Comparison of ENCODE assay signal across 1 cellular context in the genomic region with DNA sequence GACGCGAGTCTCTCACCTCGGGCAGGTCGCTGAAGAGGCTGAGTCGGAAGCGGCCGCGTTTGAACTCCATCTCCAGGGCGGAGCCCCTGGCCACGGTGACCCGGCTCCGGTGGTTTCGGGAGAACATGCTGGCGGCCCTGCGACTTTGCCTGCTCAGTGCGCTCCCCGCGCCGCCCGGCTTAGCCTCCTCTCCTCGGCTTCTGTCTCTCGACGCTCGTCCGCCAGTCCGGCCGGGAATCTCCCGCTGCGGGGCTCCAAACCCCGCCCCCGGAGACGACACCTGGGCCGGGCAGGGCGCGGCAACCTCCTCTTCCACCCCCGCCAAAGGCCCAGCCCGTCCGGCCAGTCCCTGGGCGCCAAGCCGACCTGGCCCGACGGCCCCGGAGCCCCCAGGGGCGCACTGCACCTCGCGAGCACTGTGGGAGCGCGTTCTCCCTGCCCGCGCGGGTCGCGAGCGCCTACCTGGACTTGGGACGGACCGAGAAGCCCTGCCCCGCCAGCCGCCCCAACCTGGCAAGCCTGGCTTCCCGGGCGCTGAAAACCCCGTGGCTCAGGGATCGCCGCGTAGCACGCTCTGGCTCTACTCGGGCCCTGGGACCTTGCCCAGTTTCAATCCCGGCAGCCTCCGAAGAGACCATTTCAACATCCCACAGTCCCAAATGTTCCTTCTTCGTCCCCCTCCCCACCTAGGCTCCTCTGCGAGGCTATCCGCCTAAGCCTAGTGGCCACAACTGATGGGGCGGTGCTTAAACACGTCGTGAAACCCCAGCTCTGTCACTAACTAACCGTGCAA.
TF ChIP-seq lines count a peak whose summit lies in the region.

A gene with protein sequence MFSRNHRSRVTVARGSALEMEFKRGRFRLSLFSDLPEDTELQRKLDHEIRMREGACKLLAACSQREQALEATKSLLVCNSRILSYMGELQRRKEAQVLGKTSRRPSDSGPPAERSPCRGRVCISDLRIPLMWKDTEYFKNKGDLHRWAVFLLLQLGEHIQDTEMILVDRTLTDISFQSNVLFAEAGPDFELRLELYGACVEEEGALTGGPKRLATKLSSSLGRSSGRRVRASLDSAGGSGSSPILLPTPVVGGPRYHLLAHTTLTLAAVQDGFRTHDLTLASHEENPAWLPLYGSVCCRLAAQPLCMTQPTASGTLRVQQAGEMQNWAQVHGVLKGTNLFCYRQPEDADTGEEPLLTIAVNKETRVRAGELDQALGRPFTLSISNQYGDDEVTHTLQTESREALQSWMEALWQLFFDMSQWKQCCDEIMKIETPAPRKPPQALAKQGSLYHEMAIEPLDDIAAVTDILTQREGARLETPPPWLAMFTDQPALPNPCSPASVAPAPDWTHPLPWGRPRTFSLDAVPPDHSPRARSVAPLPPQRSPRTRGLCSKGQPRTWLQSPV (minus strand): TSS at position 248 of the 793 bp plus-strand sequence. CDS start 121 bp downstream, at position 127.

TF ChIP-seq in HepG2, 621 proteins besides CTCF, POLR2A, EP300 and RAD21 (continued from another document and continues in another):
- TF ChIP-seq, protein P1, sequence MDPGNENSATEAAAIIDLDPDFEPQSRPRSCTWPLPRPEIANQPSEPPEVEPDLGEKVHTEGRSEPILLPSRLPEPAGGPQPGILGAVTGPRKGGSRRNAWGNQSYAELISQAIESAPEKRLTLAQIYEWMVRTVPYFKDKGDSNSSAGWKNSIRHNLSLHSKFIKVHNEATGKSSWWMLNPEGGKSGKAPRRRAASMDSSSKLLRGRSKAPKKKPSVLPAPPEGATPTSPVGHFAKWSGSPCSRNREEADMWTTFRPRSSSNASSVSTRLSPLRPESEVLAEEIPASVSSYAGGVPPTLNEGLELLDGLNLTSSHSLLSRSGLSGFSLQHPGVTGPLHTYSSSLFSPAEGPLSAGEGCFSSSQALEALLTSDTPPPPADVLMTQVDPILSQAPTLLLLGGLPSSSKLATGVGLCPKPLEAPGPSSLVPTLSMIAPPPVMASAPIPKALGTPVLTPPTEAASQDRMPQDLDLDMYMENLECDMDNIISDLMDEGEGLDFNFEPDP (CRISPR knock-in tag; conservative IDR thresholded peaks at IDR 0.05), result 0 out of 2 replicates have a peak, but pooled peaks have one; percentile 99
- TF ChIP-seq ZNF792 (CRISPR knock-in tag; IDR thresholded peaks at IDR 0.05), result peak; percentile 63; the same call in 1 of the 2 replicates
- TF ChIP-seq ZBTB7B (CRISPR knock-in tag; IDR thresholded peaks at IDR 0.05), result peak; percentile 76; the same call in 1 of the 2 replicates
- no peak for TF ChIP-seq HOXA7 (CRISPR knock-in tag; IDR thresholded peaks at IDR 0.05)
- TF ChIP-seq FOXO1 (CRISPR knock-in tag; IDR thresholded peaks at IDR 0.05), result peak; percentile 59
- peak; percentile 94; the same call in 1 of the 2 replicates for TF ChIP-seq ZNF878 (CRISPR knock-in tag; IDR thresholded peaks at IDR 0.05)
- peak; percentile 71; the same call in 1 of the 2 replicates for TF ChIP-seq ZFP37 (CRISPR knock-in tag; IDR thresholded peaks at IDR 0.05; ENCODE audit: borderline replicate concordance)
- no peak for TF ChIP-seq ATM (IDR thresholded peaks at IDR 0.05; ENCODE audit: borderline replicate concordance)
- TF ChIP-seq KDM5A (IDR thresholded peaks at IDR 0.05; ENCODE audit: borderline replicate concordance, low read length), result peak; percentile 51
- no peak for TF ChIP-seq ZSCAN30 (CRISPR knock-in tag; IDR thresholded peaks at IDR 0.05)
- TF ChIP-seq POGZ (CRISPR knock-in tag; IDR thresholded peaks at IDR 0.05), result no peak
- TF ChIP-seq, protein P2, sequence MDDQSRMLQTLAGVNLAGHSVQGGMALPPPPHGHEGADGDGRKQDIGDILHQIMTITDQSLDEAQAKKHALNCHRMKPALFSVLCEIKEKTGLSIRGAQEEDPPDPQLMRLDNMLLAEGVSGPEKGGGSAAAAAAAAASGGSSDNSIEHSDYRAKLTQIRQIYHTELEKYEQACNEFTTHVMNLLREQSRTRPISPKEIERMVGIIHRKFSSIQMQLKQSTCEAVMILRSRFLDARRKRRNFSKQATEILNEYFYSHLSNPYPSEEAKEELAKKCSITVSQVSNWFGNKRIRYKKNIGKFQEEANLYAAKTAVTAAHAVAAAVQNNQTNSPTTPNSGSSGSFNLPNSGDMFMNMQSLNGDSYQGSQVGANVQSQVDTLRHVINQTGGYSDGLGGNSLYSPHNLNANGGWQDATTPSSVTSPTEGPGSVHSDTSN (CRISPR knock-in tag; IDR thresholded peaks at IDR 0.05; ENCODE audit: borderline replicate concordance), result no peak; the same call in 1 of the 2 replicates
- TF ChIP-seq ZNF598 (CRISPR knock-in tag; IDR thresholded peaks at IDR 0.05; ENCODE audit: borderline replicate concordance), result peak; percentile 79
- TF ChIP-seq, protein P3, sequence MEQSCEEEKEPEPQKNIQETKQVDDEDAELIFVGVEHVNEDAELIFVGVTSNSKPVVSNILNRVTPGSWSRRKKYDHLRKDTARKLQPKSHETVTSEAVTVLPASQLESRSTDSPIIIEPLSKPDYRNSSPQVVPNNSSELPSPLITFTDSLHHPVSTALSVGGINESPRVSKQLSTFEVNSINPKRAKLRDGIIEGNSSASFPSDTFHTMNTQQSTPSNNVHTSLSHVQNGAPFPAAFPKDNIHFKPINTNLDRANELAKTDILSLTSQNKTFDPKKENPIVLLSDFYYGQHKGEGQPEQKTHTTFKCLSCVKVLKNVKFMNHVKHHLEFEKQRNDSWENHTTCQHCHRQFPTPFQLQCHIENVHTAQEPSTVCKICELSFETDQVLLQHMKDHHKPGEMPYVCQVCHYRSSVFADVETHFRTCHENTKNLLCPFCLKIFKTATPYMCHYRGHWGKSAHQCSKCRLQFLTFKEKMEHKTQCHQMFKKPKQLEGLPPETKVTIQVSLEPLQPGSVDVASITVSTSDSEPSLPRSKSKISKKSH (CRISPR knock-in tag; IDR thresholded peaks at IDR 0.05; ENCODE audit: borderline replicate concordance), result no peak; the same call in none of the 2 replicates
- TF ChIP-seq IRX3 (CRISPR knock-in tag; IDR thresholded peaks at IDR 0.05; ENCODE audit: borderline replicate concordance, low read depth), result no peak; the same call in 1 of the 2 replicates
- peak; percentile 56; the same call in 1 of the 2 replicates for TF ChIP-seq NFYB (CRISPR knock-in tag; IDR thresholded peaks at IDR 0.05)
- TF ChIP-seq SMARCE1 (IDR thresholded peaks at IDR 0.05; ENCODE audit: borderline replicate concordance), result no peak
- no peak; the same call in none of the 2 replicates for TF ChIP-seq ZNF333 (CRISPR knock-in tag; IDR thresholded peaks at IDR 0.05; ENCODE audit: borderline replicate concordance)
- TF ChIP-seq ZNF850 (CRISPR knock-in tag; conservative IDR thresholded peaks at IDR 0.05), result peak; percentile 97
- TF ChIP-seq, protein P4, sequence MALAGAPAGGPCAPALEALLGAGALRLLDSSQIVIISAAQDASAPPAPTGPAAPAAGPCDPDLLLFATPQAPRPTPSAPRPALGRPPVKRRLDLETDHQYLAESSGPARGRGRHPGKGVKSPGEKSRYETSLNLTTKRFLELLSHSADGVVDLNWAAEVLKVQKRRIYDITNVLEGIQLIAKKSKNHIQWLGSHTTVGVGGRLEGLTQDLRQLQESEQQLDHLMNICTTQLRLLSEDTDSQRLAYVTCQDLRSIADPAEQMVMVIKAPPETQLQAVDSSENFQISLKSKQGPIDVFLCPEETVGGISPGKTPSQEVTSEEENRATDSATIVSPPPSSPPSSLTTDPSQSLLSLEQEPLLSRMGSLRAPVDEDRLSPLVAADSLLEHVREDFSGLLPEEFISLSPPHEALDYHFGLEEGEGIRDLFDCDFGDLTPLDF (CRISPR knock-in tag; IDR thresholded peaks at IDR 0.05), result peak; percentile 82
- peak; percentile 68; the same call in 1 of the 2 replicates for TF ChIP-seq NAIF1 (CRISPR knock-in tag; IDR thresholded peaks at IDR 0.05; ENCODE audit: borderline replicate concordance)
- no peak; the same call in 1 of the 2 replicates for TF ChIP-seq ZNF326 (CRISPR knock-in tag; IDR thresholded peaks at IDR 0.05; ENCODE audit: borderline replicate concordance)
- TF ChIP-seq XBP1 (CRISPR knock-in tag; IDR thresholded peaks at IDR 0.05), result no peak
- peak; percentile 91 for TF ChIP-seq ZSCAN29 (CRISPR knock-in tag; conservative IDR thresholded peaks at IDR 0.05)
- TF ChIP-seq, protein P5, sequence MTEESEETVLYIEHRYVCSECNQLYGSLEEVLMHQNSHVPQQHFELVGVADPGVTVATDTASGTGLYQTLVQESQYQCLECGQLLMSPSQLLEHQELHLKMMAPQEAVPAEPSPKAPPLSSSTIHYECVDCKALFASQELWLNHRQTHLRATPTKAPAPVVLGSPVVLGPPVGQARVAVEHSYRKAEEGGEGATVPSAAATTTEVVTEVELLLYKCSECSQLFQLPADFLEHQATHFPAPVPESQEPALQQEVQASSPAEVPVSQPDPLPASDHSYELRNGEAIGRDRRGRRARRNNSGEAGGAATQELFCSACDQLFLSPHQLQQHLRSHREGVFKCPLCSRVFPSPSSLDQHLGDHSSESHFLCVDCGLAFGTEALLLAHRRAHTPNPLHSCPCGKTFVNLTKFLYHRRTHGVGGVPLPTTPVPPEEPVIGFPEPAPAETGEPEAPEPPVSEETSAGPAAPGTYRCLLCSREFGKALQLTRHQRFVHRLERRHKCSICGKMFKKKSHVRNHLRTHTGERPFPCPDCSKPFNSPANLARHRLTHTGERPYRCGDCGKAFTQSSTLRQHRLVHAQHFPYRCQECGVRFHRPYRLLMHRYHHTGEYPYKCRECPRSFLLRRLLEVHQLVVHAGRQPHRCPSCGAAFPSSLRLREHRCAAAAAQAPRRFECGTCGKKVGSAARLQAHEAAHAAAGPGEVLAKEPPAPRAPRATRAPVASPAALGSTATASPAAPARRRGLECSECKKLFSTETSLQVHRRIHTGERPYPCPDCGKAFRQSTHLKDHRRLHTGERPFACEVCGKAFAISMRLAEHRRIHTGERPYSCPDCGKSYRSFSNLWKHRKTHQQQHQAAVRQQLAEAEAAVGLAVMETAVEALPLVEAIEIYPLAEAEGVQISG (CRISPR knock-in tag; IDR thresholded peaks at IDR 0.05), result peak; percentile 86
- peak; percentile 68; the same call in 1 of the 2 replicates for TF ChIP-seq ZNF607 (CRISPR knock-in tag; IDR thresholded peaks at IDR 0.05; ENCODE audit: borderline replicate concordance)
- TF ChIP-seq CHD2 (IDR thresholded peaks at IDR 0.05; ENCODE audit: low read depth, low read length), result no peak
- no peak; the same call in 1 of the 2 replicates for TF ChIP-seq ZNF510 (CRISPR knock-in tag; IDR thresholded peaks at IDR 0.05; ENCODE audit: low read depth)
- peak; percentile 63 for TF ChIP-seq DPF2 (CRISPR knock-in tag; IDR thresholded peaks at IDR 0.05; ENCODE audit: borderline replicate concordance, low read depth)
- peak; percentile 61 for TF ChIP-seq ELF3 (CRISPR knock-in tag; IDR thresholded peaks at IDR 0.05)
- TF ChIP-seq, protein P6, sequence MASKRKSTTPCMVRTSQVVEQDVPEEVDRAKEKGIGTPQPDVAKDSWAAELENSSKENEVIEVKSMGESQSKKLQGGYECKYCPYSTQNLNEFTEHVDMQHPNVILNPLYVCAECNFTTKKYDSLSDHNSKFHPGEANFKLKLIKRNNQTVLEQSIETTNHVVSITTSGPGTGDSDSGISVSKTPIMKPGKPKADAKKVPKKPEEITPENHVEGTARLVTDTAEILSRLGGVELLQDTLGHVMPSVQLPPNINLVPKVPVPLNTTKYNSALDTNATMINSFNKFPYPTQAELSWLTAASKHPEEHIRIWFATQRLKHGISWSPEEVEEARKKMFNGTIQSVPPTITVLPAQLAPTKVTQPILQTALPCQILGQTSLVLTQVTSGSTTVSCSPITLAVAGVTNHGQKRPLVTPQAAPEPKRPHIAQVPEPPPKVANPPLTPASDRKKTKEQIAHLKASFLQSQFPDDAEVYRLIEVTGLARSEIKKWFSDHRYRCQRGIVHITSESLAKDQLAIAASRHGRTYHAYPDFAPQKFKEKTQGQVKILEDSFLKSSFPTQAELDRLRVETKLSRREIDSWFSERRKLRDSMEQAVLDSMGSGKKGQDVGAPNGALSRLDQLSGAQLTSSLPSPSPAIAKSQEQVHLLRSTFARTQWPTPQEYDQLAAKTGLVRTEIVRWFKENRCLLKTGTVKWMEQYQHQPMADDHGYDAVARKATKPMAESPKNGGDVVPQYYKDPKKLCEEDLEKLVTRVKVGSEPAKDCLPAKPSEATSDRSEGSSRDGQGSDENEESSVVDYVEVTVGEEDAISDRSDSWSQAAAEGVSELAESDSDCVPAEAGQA (IDR thresholded peaks at IDR 0.05; ENCODE audit: low read depth), result peak; percentile 42; the same call in 1 of the 2 replicates
- TF ChIP-seq, protein P6 (CRISPR knock-in tag; IDR thresholded peaks at IDR 0.05; ENCODE audit: borderline replicate concordance), result peak; percentile 24
- TF ChIP-seq ZNF235 (CRISPR knock-in tag; IDR thresholded peaks at IDR 0.05; ENCODE audit: borderline replicate concordance), result 0 out of 2 replicates have a peak, but pooled peaks have one; percentile 87
- TF ChIP-seq, protein P7, sequence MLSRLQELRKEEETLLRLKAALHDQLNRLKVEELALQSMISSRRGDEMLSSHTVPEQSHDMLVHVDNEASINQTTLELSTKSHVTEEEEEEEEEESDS (CRISPR knock-in tag; IDR thresholded peaks at IDR 0.05; ENCODE audit: borderline replicate concordance), result peak; percentile 80
- TF ChIP-seq ZMYM3 (CRISPR knock-in tag; IDR thresholded peaks at IDR 0.05), result no peak
- TF ChIP-seq ZNF292 (CRISPR knock-in tag; IDR thresholded peaks at IDR 0.05; ENCODE audit: borderline replicate concordance, low read depth), result no peak; the same call in 1 of the 2 replicates
- TF ChIP-seq, protein P8, sequence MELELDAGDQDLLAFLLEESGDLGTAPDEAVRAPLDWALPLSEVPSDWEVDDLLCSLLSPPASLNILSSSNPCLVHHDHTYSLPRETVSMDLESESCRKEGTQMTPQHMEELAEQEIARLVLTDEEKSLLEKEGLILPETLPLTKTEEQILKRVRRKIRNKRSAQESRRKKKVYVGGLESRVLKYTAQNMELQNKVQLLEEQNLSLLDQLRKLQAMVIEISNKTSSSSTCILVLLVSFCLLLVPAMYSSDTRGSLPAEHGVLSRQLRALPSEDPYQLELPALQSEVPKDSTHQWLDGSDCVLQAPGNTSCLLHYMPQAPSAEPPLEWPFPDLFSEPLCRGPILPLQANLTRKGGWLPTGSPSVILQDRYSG (CRISPR knock-in tag; IDR thresholded peaks at IDR 0.05), result peak; percentile 51; the same call in 1 of the 2 replicates
- no peak; the same call in 1 of the 2 replicates for TF ChIP-seq RFX5 (IDR thresholded peaks at IDR 0.05; ENCODE audit: low read depth, low read length)
- peak; percentile 92; the same call in 1 of the 2 replicates for TF ChIP-seq ZNF782 (CRISPR knock-in tag; IDR thresholded peaks at IDR 0.05; ENCODE audit: borderline replicate concordance)
- no peak; the same call in 1 of the 2 replicates for TF ChIP-seq HMG20B (CRISPR knock-in tag; conservative IDR thresholded peaks at IDR 0.05)
